In genomic region chr7:127885222-127885772, GRCh38 we compare ENCODE assay signal across 14 cellular contexts.
A peak's percentile ranks its signal among the peaks of the same experiment; 100 is the strongest.
DNase-seq lines count a peak whose midpoint lies in the region; ATAC-seq and FAIRE-seq lines count a peak whose summit lies in the region.
"Had no signal": no experiment of that assay in that cellular context is flagged by ENCODE, and none has a peak within 500 bp of the region (broad histone marks: within the 10 kb centered on the region; RNA-seq: fewer than 3 reads in every experiment).

No MANE protein-coding gene starts in this region.

- no peak for ATAC-seq in activated T-helper 17 cell treated with anti-CD3 and anti-CD28 coated beads, Interleukin-2, amount 50 U/mL, for 72 hours (replicated peaks)
- ATAC-seq in HG03354 (IDR thresholded peaks at IDR 0.05; ENCODE audit: poor library complexity, severe bottlenecking, unreplicated experiment) = no peak
- ATAC-seq in GM21526 (IDR thresholded peaks at IDR 0.05; ENCODE audit: low FRiP score, unreplicated experiment) = no peak
- ATAC-seq: activated T-cell treated with anti-CD3 and anti-CD28 coated beads, Interleukin-2, amount 50 U/mL, for 4 hours had no signal

- H3K9me3 ChIP-seq in HUES6 (ENCODE audit: control insufficient read depth, insufficient read depth, low read depth, low read length) = no peaks in the 10 kb centered on the region
- no peaks in the 10 kb centered on the region for H3K9me3 ChIP-seq in small intestine (ENCODE audit: control insufficient read depth, low read depth)

- H3K4me1 ChIP-seq in HUES6 (ENCODE audit: control insufficient read depth, insufficient read depth, low read length) (peaks cover 31% of the 10 kb centered on the region; the same call in 1 of the 2 replicates), small intestine (ENCODE audit: control insufficient read depth in 2 of 2, insufficient read depth in 1 of 2, low read depth in 1 of 2, low read length in 1 of 2) (peaks cover 0 to 4% of the 10 kb centered on the region in 2 donors)

- peaks cover 62% of the 10 kb centered on the region for H3K36me3 Mint-ChIP-seq in activated T-helper 17 cell treated with anti-CD3 and anti-CD28 coated beads, Interleukin-2, amount 50 U/mL, for 72 hours (ENCODE audit: low read depth)

- H3K27ac Mint-ChIP-seq in activated T-helper 17 cell treated with anti-CD3 and anti-CD28 coated beads, Interleukin-2, amount 50 U/mL, for 72 hours = peak overlapping the region; percentile 66
- H3K27ac Mint-ChIP-seq: activated naive CD8-positive, alpha-beta T cell treated with anti-CD3 and anti-CD28 coated beads for 36 hours had no signal

- H3K27me3 Mint-ChIP-seq in activated T-helper 17 cell treated with anti-CD3 and anti-CD28 coated beads, Interleukin-2, amount 50 U/mL, for 72 hours = no peaks in the 10 kb centered on the region
- H3K27me3 Mint-ChIP-seq: activated naive CD8-positive, alpha-beta T cell treated with anti-CD3 and anti-CD28 coated beads for 36 hours had no signal

- peak; percentile 73 for DNase-seq in foreskin melanocyte
- peak; percentile 30 for DNase-seq in small intestine
- DNase-seq in activated T-cell treated with anti-CD3 and anti-CD28 coated beads, Interleukin-2, amount 50 U/mL, for 1 hour = no peak
- no peak for DNase-seq in KG1 (lab: John Stamatoyannopoulos, UW)
- DNase-seq: activated CD4-positive, alpha-beta T cell treated with anti-CD3 and anti-CD28 coated beads, Interleukin-2, amount 50 U/mL, for 4 hours; activated naive CD8-positive, alpha-beta T cell treated with anti-CD3 and anti-CD28 coated beads for 36 hours; activated T-cell treated with anti-CD3 and anti-CD28 coated beads, Interleukin-2, amount 50 U/mL, for 4 hours; DMS53; NCI-H510A treated with DMSO at 0.1 percent for 48 hours; PC-9 had no signal

- no peak overlapping the region for H3K4me3 Mint-ChIP-seq in activated T-helper 17 cell treated with anti-CD3 and anti-CD28 coated beads, Interleukin-2, amount 50 U/mL, for 72 hours
- H3K4me3 Mint-ChIP-seq: activated naive CD8-positive, alpha-beta T cell treated with anti-CD3 and anti-CD28 coated beads for 36 hours; activated T-cell treated with anti-CD3 and anti-CD28 coated beads, Interleukin-2, amount 50 U/mL, for 4 hours had no signal

- FAIRE-seq in small intestine (lab: Jason Lieb, UNC) = no peak

- no peaks in the 10 kb centered on the region for H3K27me3 ChIP-seq in HUES6 (ENCODE audit: control insufficient read depth, insufficient read depth, low read length)
- H3K27me3 ChIP-seq in small intestine (ENCODE audit: control insufficient read depth in 2 of 2, insufficient read depth in 2 of 2, low read length in 2 of 2) = no peaks in the 10 kb centered on the region

- H3K4me1 Mint-ChIP-seq in activated T-helper 17 cell treated with anti-CD3 and anti-CD28 coated beads, Interleukin-2, amount 50 U/mL, for 72 hours = peaks cover 29% of the 10 kb centered on the region

- H3K9ac ChIP-seq in HUES6 (ENCODE audit: low read length) = no peak overlapping the region

- H3K36me3 ChIP-seq in HUES6 (ENCODE audit: control insufficient read depth, insufficient read depth, low read length) (peaks cover 22% of the 10 kb centered on the region), small intestine (ENCODE audit: control insufficient read depth in 2 of 2, insufficient read depth in 2 of 2, low read length in 2 of 2) (peaks cover 0 to 2% of the 10 kb centered on the region in 2 donors)

- 82 to 89% (median 82%) methylated on average over 3 of the region's 3 CpGs for WGBS in small intestine, 3 donors

- H3K27ac ChIP-seq in HUES6 (ENCODE audit: low read depth, low read length) = peak overlapping the region; percentile 17; the same call in 1 of the 2 replicates
- H3K27ac ChIP-seq in small intestine (ENCODE audit: low read depth in 1 of 2, low read length in 1 of 2) = no peak overlapping the region
- H3K27ac ChIP-seq: PC-9 had no signal

- H3K4me3 ChIP-seq in HUES6 (ENCODE audit: low read depth, low read length) (no peak overlapping the region), small intestine (ENCODE audit: low read depth in 1 of 2, low read length in 2 of 2) (no peak overlapping the region)
- H3K4me3 ChIP-seq: PC-9 had no signal

- H3K9me3 Mint-ChIP-seq in activated T-helper 17 cell treated with anti-CD3 and anti-CD28 coated beads, Interleukin-2, amount 50 U/mL, for 72 hours = no peaks in the 10 kb centered on the region
- H3K9me3 Mint-ChIP-seq: activated naive CD8-positive, alpha-beta T cell treated with anti-CD3 and anti-CD28 coated beads for 36 hours; activated T-cell treated with anti-CD3 and anti-CD28 coated beads, Interleukin-2, amount 50 U/mL, for 4 hours had no signal

Comparison
In these comparisons a context has a peak if more than half of its experiments do, and no peak if none do; other contexts are left out.
1. DNase-seq: peak in foreskin melanocyte (single experiment) and small intestine (single experiment); none in activated T-cell treated with anti-CD3 and anti-CD28 coated beads, Interleukin-2, amount 50 U/mL, for 1 hour (single experiment) and KG1 (single experiment).